ENCODE assay signal across 19 cellular contexts in the genomic region with DNA sequence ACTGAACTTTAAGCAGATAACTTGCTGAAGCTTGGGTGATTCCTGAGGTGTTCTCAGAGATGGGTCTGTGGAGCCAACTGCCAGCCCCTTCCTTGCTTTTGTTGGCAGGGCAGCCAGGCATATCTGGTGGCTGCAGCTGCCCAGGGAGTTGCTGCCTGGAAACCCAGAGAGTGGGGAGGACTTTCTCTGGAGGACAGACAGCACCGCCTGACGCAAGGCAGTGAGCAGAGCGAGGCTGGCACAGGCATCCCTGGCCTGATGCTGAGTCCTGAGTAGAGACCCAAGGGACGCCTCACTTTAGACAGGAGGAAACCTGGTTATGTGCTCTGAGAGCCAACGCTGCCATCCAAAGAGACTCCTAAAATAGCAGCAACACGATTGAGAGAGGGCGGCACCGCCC. TPM values are rescaled to one million over a fixed set of nuclear protein-coding genes. Genes with fewer than 3 reads are reported as not detected.
DNase-seq lines count a peak whose midpoint lies in the region; ATAC-seq, FAIRE-seq and TF ChIP-seq lines count a peak whose summit lies in the region.
"Had no signal": no experiment of that assay in that cellular context is flagged by ENCODE, and none has a peak within 500 bp of the region (broad histone marks: within the 10 kb centered on the region; RNA-seq: fewer than 3 reads in every experiment).

No MANE protein-coding gene starts in this region.

- no peak overlapping the region for H3K4me3 Mint-ChIP-seq in CD4-positive, alpha-beta T cell

- POLR2A ChIA-PET in CD4-positive, alpha-beta T cell (lab: Charles Lee) = no interaction called here

- H3K9me3 ChIP-seq in gastrocnemius medialis = no peaks in the 10 kb centered on the region
- no peaks in the 10 kb centered on the region for H3K9me3 ChIP-seq in CD4-positive, alpha-beta T cell (ENCODE audit: control insufficient read depth, low read length)
- H3K9me3 ChIP-seq: gastroesophageal sphincter, neutrophil, upper lobe of left lung had no signal

- no peaks in the 10 kb centered on the region for H3K36me3 Mint-ChIP-seq in CD4-positive, alpha-beta T cell (ENCODE audit: low read depth)

- intact Hi-C loops in gastrocnemius medialis (cut with DNase I; ENCODE audit: low total_unique reads) = no loop called here
- intact Hi-C loops in CD4-positive, alpha-beta T cell (cut with DNase I, micrococcal nuclease) = loop anchor here in 1 of 2 experiments (10.0 kb wide), 1 partner anchor 549 kb away; no protein-coding TSS in a partner anchor

- H3K4me1 ChIP-seq in gastrocnemius medialis = peaks cover 4% of the 10 kb centered on the region in 2 donors
- H3K4me1 ChIP-seq: gastroesophageal sphincter had no signal

- H3K27me3 Mint-ChIP-seq in CD4-positive, alpha-beta T cell = peaks cover 23% of the 10 kb centered on the region

- H3K9me3 Mint-ChIP-seq in CD4-positive, alpha-beta T cell = no peaks in the 10 kb centered on the region

- no peak for TF ChIP-seq CTCF in gastrocnemius medialis (IDR thresholded peaks at IDR 0.05 in 4 of 5, conservative IDR thresholded peaks at IDR 0.05 in 1 of 5)
- no peak for TF ChIP-seq CTCF in CD4-positive, alpha-beta T cell (IDR thresholded peaks at IDR 0.05)

- ATAC-seq in gastrocnemius medialis = peak; percentile 63 to 69
- no peak for ATAC-seq in CD4-positive, alpha-beta T cell (ENCODE audit: poor library complexity)
- ATAC-seq: gastroesophageal sphincter had no signal

- peak; percentile 86 for DNase-seq in LHCN-M2 (ENCODE audit: low read depth)
- peak; percentile 34 for DNase-seq in SHP77 treated with DMSO at 0.1 percent for 48 hours (lab: John Stamatoyannopoulos, UW)
- DNase-seq in hippocampal formation (lab: John Stamatoyannopoulos, UW) = peak; percentile 22 to 45
- DNase-seq in gastrocnemius medialis = peak in 1 of 2 donors; percentile 46
- no peak for DNase-seq in RPMI8226
- no peak for DNase-seq in NCI-H2081 treated with DMSO at 0.1 percent for 48 hours (lab: John Stamatoyannopoulos, UW)
- no peak for DNase-seq in CD4-positive, alpha-beta T cell
- DNase-seq in HTR-8/SVneo (ENCODE audit: insufficient read length, low spot score) = no peak
- DNase-seq: activated CD4-positive, alpha-beta T cell treated with anti-CD3 and anti-CD28 coated beads for 4 hours; activated CD8-positive, alpha-beta memory T cell treated with anti-CD3 and anti-CD28 coated beads, Interleukin-2, amount 50 U/mL, for 48 hours; activated gamma-delta T cell treated with Interleukin-2 at 50 U/mL for 16 hours; mesendoderm; MV-4-11; NCI-H2171; small intestine; T1000 had no signal

- H3K4me1 Mint-ChIP-seq in CD4-positive, alpha-beta T cell (ENCODE audit: low read depth) = no peaks in the 10 kb centered on the region

- no peak for FAIRE-seq in HTR-8/SVneo (lab: Jason Lieb, UNC)
- FAIRE-seq: small intestine had no signal

- no peaks in the 10 kb centered on the region for H3K36me3 ChIP-seq in gastrocnemius medialis
- H3K36me3 ChIP-seq: gastroesophageal sphincter, neutrophil, upper lobe of left lung had no signal

- TF ChIP-seq POLR2A in gastrocnemius medialis (IDR thresholded peaks at IDR 0.05) = no peak

- no peak overlapping the region for H3K4me3 ChIP-seq in gastrocnemius medialis
- H3K4me3 ChIP-seq: gastroesophageal sphincter, upper lobe of left lung had no signal

- no peaks in the 10 kb centered on the region for H3K27me3 ChIP-seq in gastrocnemius medialis
- H3K27me3 ChIP-seq in CD4-positive, alpha-beta T cell (ENCODE audit: control insufficient read depth, insufficient read depth, low read length) = peaks cover 4% of the 10 kb centered on the region
- H3K27me3 ChIP-seq: upper lobe of left lung had no signal

- CTCF ChIA-PET in CD4-positive, alpha-beta T cell (lab: Charles Lee) = no interaction called here

- H3K27ac ChIP-seq in gastrocnemius medialis = peak overlapping the region in 1 of 4 donors; percentile 4
- H3K27ac ChIP-seq in CD4-positive, alpha-beta T cell (ENCODE audit: low read depth, low read length) = no peak overlapping the region
- H3K27ac ChIP-seq: gastroesophageal sphincter, neutrophil, upper lobe of left lung had no signal

- H3K27ac Mint-ChIP-seq in CD4-positive, alpha-beta T cell = no peak overlapping the region

- in situ Hi-C loops in gastrocnemius medialis (cut with MboI; ENCODE audit: low sequenced_read_pairs in 4 of 4) = loop anchor here in 2 of 4 donors (10.0 to 25.0 kb wide), 2 partner anchors 171 to 239 kb away; no protein-coding TSS in a partner anchor

RNA-seq across cellular contexts. Expression of a gene that starts 9.8 kb away (rescaled TPM):
- total RNA-seq in LHCN-M2 (2014; rRNA removed) = 83.4 and 87.1 TPM in 2 replicates
- 49.5 TPM for polyA plus RNA-seq in LHCN-M2 (2012)
- 1 to 10 TPM in 3 of 4 donors, under 1 TPM in 1; 0.68 to 6.6 (median 2.7) TPM for total RNA-seq in gastrocnemius medialis
- total RNA-seq in CD4-positive, alpha-beta T cell = under 1 TPM in 1 of 2 experiments, not detected in 1; 0.08 TPM

RNA-seq across cellular contexts. Expression of a gene that starts 36.0 kb away (rescaled TPM):
- total RNA-seq in LHCN-M2 (2014; rRNA removed) = 0.13 and 0.98 TPM in 2 replicates
- polyA plus RNA-seq in LHCN-M2 (2012) = 0.22 TPM
- total RNA-seq in gastrocnemius medialis = under 1 TPM; 0.20 to 0.40 (median 0.25) TPM
- not detected for total RNA-seq in CD4-positive, alpha-beta T cell

Comparison
In these comparisons a context has a peak if more than half of its experiments do, and no peak if none do; other contexts are left out.
1. DNase-seq: peak in LHCN-M2 (single experiment), SHP77 treated with DMSO at 0.1 percent for 48 hours (single experiment) and hippocampal formation (2 of 2); none in RPMI8226 (single experiment), NCI-H2081 treated with DMSO at 0.1 percent for 48 hours (single experiment), CD4-positive, alpha-beta T cell (0 of 10) and HTR-8/SVneo (single experiment).
2. RNA of a gene that starts 9.8 kb away (total RNA-seq): 83.4 to 87.1 TPM in LHCN-M2; 0.68 to 6.6 TPM in gastrocnemius medialis and 0.08 TPM in CD4-positive, alpha-beta T cell; every median in the first group is over 10 times any median in the second.